ENCODE assay signal across 1 cellular context in genomic region chr11:46242462-46242960, GRCh38.
TF ChIP-seq lines count a peak whose summit lies in the region.

No MANE protein-coding gene starts in this region.

TF ChIP-seq in HCT116, 20 proteins besides CTCF, POLR2A, EP300 and RAD21 (continued from another document):
- TF ChIP-seq MAX (IDR thresholded peaks at IDR 0.05) (no peak), CBX3 (IDR thresholded peaks at IDR 0.05; ENCODE audit: low read depth) (no peak), FOSL1 (IDR thresholded peaks at IDR 0.05; ENCODE audit: low read depth) (no peak), ELF1 (IDR thresholded peaks at IDR 0.05; ENCODE audit: borderline replicate concordance, low read depth) (no peak)
